In the genomic region with DNA sequence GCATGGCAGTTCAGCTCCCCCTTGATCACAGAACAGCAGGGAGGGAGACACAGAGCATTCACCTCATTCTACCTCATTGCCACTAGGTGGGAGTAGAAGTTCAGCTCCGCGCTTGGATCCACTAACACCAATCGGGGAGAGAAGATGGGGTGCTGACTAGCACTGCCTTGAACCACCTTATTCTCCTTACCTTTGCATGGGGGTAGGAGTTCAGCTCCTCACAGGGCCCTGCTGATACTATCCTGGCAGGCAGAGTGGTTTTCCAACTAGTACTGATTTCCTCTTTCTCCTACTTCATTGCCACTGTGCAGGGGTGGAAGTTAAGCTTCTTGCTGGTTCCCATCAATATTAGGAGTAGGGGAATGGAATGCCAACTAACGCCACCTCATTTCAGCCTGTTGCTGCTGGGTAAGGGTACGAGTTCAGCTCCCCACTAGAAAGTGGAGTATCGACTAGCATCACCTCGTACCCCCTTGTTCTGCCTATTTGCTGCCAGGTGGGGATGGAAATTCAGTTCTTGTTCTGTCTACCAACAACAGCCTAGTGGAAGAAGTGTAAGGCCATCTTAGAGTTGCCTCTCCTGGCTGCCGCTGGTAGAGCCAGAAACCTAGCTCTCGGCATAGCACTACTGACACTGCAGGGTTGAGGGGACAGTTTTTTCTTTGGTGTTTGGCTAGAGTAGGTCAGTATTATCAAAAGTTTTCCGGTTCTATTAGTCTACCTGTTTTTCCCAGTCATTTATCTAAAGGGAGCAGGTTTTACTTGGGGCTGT, we compare ENCODE assay signal across 8 cellular contexts.
DNase-seq lines count a peak whose midpoint lies in the region; ATAC-seq and TF ChIP-seq lines count a peak whose summit lies in the region.

No MANE protein-coding gene starts in this region.

- no peak overlapping the region for H3K4me3 ChIP-seq in WERI-Rb-1 (ENCODE audit: low read depth, low read length)

- no peaks in the 10 kb centered on the region for H3K27me3 ChIP-seq in WERI-Rb-1 (ENCODE audit: insufficient read depth, low read depth, severe bottlenecking)

- H3K36me3 Mint-ChIP-seq in progenitor cell of endocrine pancreas (ENCODE audit: insufficient read depth): no peaks in the 10 kb centered on the region

- TF ChIP-seq CTCF in WERI-Rb-1 (IDR thresholded peaks at IDR 0.05; ENCODE audit: low read depth, low read length): peak; percentile 94
- peak; percentile 78 for TF ChIP-seq CTCF in progenitor cell of endocrine pancreas (IDR thresholded peaks at IDR 0.05; ENCODE audit: unreplicated experiment)

- peak; percentile 55 for ATAC-seq in GM18508 (IDR thresholded peaks at IDR 0.05; ENCODE audit: insufficient read depth, unreplicated experiment)
- ATAC-seq in HG02798 (IDR thresholded peaks at IDR 0.05; ENCODE audit: poor library complexity, unreplicated experiment): peak; percentile 88

- peaks cover 3% of the 10 kb centered on the region for H3K4me1 Mint-ChIP-seq in progenitor cell of endocrine pancreas (ENCODE audit: low read depth)

- H3K27ac Mint-ChIP-seq in progenitor cell of endocrine pancreas: no peak overlapping the region

- H3K4me3 Mint-ChIP-seq in progenitor cell of endocrine pancreas (ENCODE audit: low read depth): no peak overlapping the region

- DNase-seq in C1 segment of cervical spinal cord (lab: John Stamatoyannopoulos, UW) (peak in 10 of 14 donors; percentile 5 to 63 (median 36)), NCI-H128 (lab: John Stamatoyannopoulos, UW; ENCODE audit: unreplicated experiment) (peak; percentile 26), WERI-Rb-1 (peak; percentile 64), globus pallidus (ENCODE audit: low spot score) (peak; percentile 82), progenitor cell of endocrine pancreas (ENCODE audit: low spot score, unreplicated experiment) (peak; percentile 31)
- DNase-seq in effector CD8-positive, alpha-beta T cell (lab: John Stamatoyannopoulos, UW): no peak

- peaks cover 26% of the 10 kb centered on the region for H3K27me3 Mint-ChIP-seq in progenitor cell of endocrine pancreas

- H3K9me3 Mint-ChIP-seq in progenitor cell of endocrine pancreas (ENCODE audit: low read depth): no peaks in the 10 kb centered on the region

- H3K36me3 ChIP-seq in WERI-Rb-1: no peaks in the 10 kb centered on the region

- H3K9me3 ChIP-seq in WERI-Rb-1 (ENCODE audit: severe bottlenecking): no peaks in the 10 kb centered on the region

- no peak overlapping the region for H3K27ac ChIP-seq in WERI-Rb-1
